In the genomic region with DNA sequence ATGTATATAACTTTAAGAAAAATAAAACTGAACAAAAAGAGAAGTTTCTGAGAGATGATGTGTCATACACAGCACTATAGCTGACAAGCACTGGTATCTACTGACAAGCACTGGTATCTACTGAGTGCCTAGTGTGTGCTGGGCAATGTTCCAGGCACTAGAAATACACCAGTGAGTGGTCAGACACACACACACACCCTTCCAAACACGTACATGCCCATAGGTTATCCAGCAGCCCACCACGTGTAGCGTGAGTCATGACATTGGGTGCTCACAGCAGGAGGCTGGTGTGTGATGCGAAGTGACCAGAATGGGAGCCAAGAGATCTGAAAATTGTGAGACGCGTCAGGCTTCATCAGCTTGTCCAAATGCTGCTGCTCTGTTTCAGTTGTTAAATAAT, we compare ENCODE assay signal across 1 cellular context.
TF ChIP-seq lines count a peak whose summit lies in the region.

No MANE protein-coding gene starts in this region.

TF ChIP-seq in HEK293, 187 proteins besides CTCF, POLR2A, EP300 and RAD21 (continued from another document):
- TF ChIP-seq, protein P1, sequence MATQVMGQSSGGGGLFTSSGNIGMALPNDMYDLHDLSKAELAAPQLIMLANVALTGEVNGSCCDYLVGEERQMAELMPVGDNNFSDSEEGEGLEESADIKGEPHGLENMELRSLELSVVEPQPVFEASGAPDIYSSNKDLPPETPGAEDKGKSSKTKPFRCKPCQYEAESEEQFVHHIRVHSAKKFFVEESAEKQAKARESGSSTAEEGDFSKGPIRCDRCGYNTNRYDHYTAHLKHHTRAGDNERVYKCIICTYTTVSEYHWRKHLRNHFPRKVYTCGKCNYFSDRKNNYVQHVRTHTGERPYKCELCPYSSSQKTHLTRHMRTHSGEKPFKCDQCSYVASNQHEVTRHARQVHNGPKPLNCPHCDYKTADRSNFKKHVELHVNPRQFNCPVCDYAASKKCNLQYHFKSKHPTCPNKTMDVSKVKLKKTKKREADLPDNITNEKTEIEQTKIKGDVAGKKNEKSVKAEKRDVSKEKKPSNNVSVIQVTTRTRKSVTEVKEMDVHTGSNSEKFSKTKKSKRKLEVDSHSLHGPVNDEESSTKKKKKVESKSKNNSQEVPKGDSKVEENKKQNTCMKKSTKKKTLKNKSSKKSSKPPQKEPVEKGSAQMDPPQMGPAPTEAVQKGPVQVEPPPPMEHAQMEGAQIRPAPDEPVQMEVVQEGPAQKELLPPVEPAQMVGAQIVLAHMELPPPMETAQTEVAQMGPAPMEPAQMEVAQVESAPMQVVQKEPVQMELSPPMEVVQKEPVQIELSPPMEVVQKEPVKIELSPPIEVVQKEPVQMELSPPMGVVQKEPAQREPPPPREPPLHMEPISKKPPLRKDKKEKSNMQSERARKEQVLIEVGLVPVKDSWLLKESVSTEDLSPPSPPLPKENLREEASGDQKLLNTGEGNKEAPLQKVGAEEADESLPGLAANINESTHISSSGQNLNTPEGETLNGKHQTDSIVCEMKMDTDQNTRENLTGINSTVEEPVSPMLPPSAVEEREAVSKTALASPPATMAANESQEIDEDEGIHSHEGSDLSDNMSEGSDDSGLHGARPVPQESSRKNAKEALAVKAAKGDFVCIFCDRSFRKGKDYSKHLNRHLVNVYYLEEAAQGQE (tag by site-specific recombination; IDR thresholded peaks at IDR 0.05) = no peak
- TF ChIP-seq EGR2 (tag by site-specific recombination; IDR thresholded peaks at IDR 0.05; ENCODE audit: low read depth) = no peak
TF ChIP-seq in HEK293: peak in this region for 1.
